12 cellular contexts compared by ENCODE assay signal in the genomic region with DNA sequence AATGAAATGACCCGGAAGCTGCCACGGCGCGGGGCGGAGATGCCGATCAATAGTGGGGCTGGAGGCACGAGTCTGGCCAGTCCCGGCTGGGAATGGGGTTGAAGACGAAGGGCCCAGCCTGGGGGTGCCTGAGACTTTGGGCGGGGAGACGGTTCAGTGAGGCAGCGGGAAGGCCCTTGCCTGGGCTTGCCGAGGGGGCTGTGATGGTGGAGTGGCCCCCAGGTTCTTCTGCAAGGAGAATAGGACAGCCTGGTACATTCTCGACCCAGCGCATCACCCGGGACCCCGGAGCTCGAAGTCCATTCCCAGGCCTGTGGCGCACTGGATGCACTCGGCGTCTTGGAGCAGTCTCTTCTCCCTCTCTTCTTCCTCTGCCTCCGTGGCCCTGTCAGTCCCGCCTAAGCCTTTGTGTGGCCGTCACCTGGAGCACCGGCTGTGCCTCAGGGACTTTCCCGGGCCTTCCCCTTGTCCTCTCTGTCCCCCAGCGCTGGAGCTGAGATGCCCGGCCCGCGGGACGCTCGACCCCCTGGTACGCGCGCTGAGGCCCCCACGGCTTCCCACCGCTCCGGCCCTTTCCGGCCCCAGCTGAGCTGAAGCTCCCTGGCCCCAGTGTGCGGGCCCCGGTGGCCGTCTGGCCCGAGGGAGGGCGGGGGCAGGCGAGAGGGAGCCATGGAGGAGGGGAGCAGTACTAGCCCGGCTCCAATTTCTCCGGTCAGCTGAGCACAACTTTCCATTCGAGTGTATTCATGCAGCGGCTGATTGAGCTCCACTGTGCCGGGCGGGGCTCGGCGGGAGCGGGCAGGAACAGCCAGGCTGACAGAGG. TPM values are rescaled to one million over a fixed set of nuclear protein-coding genes. Genes with fewer than 3 reads are reported as not detected.
DNase-seq lines count a peak whose midpoint lies in the region; ATAC-seq, FAIRE-seq and TF ChIP-seq lines count a peak whose summit lies in the region.
"Had no signal": no experiment of that assay in that cellular context is flagged by ENCODE, and none has a peak within 500 bp of the region (broad histone marks: within the 10 kb centered on the region; RNA-seq: fewer than 3 reads in every experiment).

No MANE protein-coding gene starts in this region.

- peak; percentile 64 for DNase-seq in NCI-H82 (lab: John Stamatoyannopoulos, UW)
- DNase-seq in NCI-H82 treated with DMSO at 0.1 percent for 48 hours (lab: John Stamatoyannopoulos, UW; ENCODE audit: unreplicated experiment): no peak
- peak; percentile 27 for DNase-seq in bronchial epithelial cell (ENCODE audit: low read depth)
- DNase-seq in left colon: no peak
- peak; percentile 60 for DNase-seq in stromal cell of bone marrow (ENCODE audit: low read depth)
- DNase-seq in transverse colon: no peak

- WGBS in transverse colon (ENCODE audit: low coverage in 1 of 2), 2 donors: 14% methylated on average over 54 of the region's 54 CpGs; no CpG with 5 or more reads in 1 of the 2 donors

- H3K27ac ChIP-seq in transverse colon: no peak overlapping the region
- H3K27ac ChIP-seq: A549, Peyer's patch had no signal

- TF ChIP-seq POLR2A in transverse colon (IDR thresholded peaks at IDR 0.05): no peak

- TF ChIP-seq CTCF in bronchial epithelial cell (IDR thresholded peaks at IDR 0.05; ENCODE audit: insufficient read depth, low read length, severe bottlenecking): no peak
- no peak for TF ChIP-seq CTCF in transverse colon (IDR thresholded peaks at IDR 0.05)

- no peak for TF ChIP-seq EP300 in transverse colon (IDR thresholded peaks at IDR 0.05; ENCODE audit: low read depth)

- intact Hi-C loops in left colon (cut with DNase I, micrococcal nuclease) (loop anchor here in 1 of 2 donors (10.0 kb wide), 1 partner anchor 555 kb away; no protein-coding TSS in a partner anchor), transverse colon (cut with DNase I; ENCODE audit: low total_unique reads) (loop anchor here (5.0 kb wide), 1 partner anchor 467 kb away; no protein-coding TSS in a partner anchor)

- in situ Hi-C loops in transverse colon (cut with MboI; ENCODE audit: low pct_ligation_motif_present in 1 of 4, low pct_unique_long_range_greater_than_20kb in 1 of 4, low sequenced_read_pairs in 3 of 4): loop anchor here (10.0 to 25.0 kb wide), 4 partner anchors 462 to 912 kb away; no protein-coding TSS in a partner anchor

- H3K9me3 ChIP-seq in transverse colon: no peaks in the 10 kb centered on the region
- H3K9me3 ChIP-seq: A549, Peyer's patch had no signal

- no peaks in the 10 kb centered on the region for H3K36me3 ChIP-seq in bronchial epithelial cell (ENCODE audit: control insufficient read depth, insufficient read depth, low read length)
- no peaks in the 10 kb centered on the region for H3K36me3 ChIP-seq in transverse colon
- H3K36me3 ChIP-seq: Peyer's patch had no signal

- FAIRE-seq in bronchial epithelial cell (lab: Jason Lieb, UNC): no peak
- FAIRE-seq: A549 had no signal

- H3K4me3 ChIP-seq in bronchial epithelial cell (ENCODE audit: low read depth, low read length) (peak overlapping the region; percentile 4), transverse colon (no peak overlapping the region)
- H3K4me3 ChIP-seq: A549, Peyer's patch had no signal

- H3K4me1 ChIP-seq in transverse colon: peaks cover 11 to 27% (median 22%) of the 10 kb centered on the region in 4 donors

- ATAC-seq in left colon: peak; percentile 46
- ATAC-seq in HG02642 (IDR thresholded peaks at IDR 0.05; ENCODE audit: poor library complexity, unreplicated experiment): no peak
- no peak for ATAC-seq in GM21786 (IDR thresholded peaks at IDR 0.05; ENCODE audit: unreplicated experiment)
- ATAC-seq: A549; naive thymus-derived CD8-positive, alpha-beta T cell had no signal

- H3K27me3 ChIP-seq in bronchial epithelial cell (ENCODE audit: control insufficient read depth, insufficient read depth, low read length) (peaks cover 34% of the 10 kb centered on the region), transverse colon (peaks cover 100% of the 10 kb centered on the region)

RNA-seq across cellular contexts. Expression of gene SIX3, which starts 8.0 kb away (rescaled TPM):
- total RNA-seq in bronchial epithelial cell (not detected in 2 replicates), left colon (not detected), transverse colon (not detected)
- total RNA-seq: naive thymus-derived CD8-positive, alpha-beta T cell; Peyer's patch had no signal

RNA-seq across cellular contexts. Expression of gene SIX2, which starts 59.7 kb away (rescaled TPM):
- 3.7 and 4.2 TPM in 2 replicates for total RNA-seq in bronchial epithelial cell
- not detected for total RNA-seq in left colon
- under 1 TPM in 2 of 4 donors, not detected in 2; 0.14 to 0.32 TPM for total RNA-seq in transverse colon
- total RNA-seq: activated CD8-positive, alpha-beta memory T cell treated with anti-CD3 and anti-CD28 coated beads for 36 hours; naive thymus-derived CD8-positive, alpha-beta T cell; Peyer's patch had no signal

Comparison
In these comparisons a context has a peak if more than half of its experiments do, and no peak if none do; other contexts are left out.
1. DNase-seq: peak in NCI-H82 (single experiment), bronchial epithelial cell (single experiment) and stromal cell of bone marrow (single experiment); none in NCI-H82 treated with DMSO at 0.1 percent for 48 hours (single experiment), left colon (0 of 2) and transverse colon (single experiment).